9 cellular contexts compared by ENCODE assay signal in the genomic region with DNA sequence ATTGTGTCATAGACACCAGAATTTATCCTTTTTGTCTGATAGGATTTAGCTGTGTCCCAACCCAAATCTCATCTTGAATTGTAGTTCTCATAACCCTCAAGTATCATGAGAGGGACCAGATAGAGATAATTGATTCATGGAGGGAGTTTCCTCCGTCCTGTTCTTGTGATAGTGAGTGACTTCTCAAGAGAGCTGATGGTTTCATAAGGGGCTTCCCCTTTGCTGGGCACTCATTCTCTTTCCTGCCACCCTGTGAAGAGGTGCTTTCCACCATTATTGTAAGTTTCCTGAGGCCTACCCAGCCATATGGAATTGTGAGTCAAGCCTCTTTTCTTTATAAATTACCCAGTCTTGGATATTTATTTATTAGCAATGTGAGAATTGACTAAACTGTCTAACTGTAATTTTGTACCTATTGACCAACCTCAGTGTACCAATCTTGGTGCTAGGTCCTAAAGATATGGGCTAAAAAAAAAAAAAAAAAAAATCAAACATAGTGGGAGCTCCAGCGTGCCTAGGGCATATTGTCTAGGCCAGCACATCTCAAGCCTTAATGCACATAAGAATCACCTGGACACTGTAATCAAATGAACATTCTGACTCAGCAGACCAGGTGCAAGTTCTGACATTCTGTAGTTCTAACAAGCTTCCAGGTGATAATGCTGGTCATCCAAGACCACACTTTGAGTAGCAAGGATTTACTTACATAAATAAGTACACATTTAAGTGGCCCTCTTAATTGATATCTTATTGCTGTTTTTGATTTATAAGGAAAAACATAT. TPM values are rescaled to one million over a fixed set of nuclear protein-coding genes. Genes with fewer than 3 reads are reported as not detected.
DNase-seq lines count a peak whose midpoint lies in the region; ATAC-seq and TF ChIP-seq lines count a peak whose summit lies in the region.
"Had no signal": no experiment of that assay in that cellular context is flagged by ENCODE, and none has a peak within 500 bp of the region (broad histone marks: within the 10 kb centered on the region; RNA-seq: fewer than 3 reads in every experiment).

No MANE protein-coding gene starts in this region.

- 98% methylated on average over 2 of the region's 2 CpGs for WGBS in smooth muscle cell (ENCODE audit: low lambda C conversion rate)

- no peak overlapping the region for H3K4me3 Mint-ChIP-seq in T-helper 17 cell

- H3K79me2 ChIP-seq in smooth muscle cell (ENCODE audit: low read depth): peaks cover under 1% of the 10 kb centered on the region

- H3K4me3 ChIP-seq in smooth muscle cell: no peak overlapping the region
- H3K4me3 ChIP-seq: mucosa of descending colon had no signal

- ATAC-seq in HG02759 (IDR thresholded peaks at IDR 0.05; ENCODE audit: unreplicated experiment) (peak; percentile 75), T-helper 17 cell (peak; percentile 79)
- ATAC-seq: mucosa of descending colon had no signal

- no peaks in the 10 kb centered on the region for H3F3A ChIP-seq in smooth muscle cell (ENCODE audit: low read depth)

- no peak overlapping the region for H2AFZ ChIP-seq in smooth muscle cell (ENCODE audit: low read depth)

- H3K9me3 ChIP-seq in T-helper 17 cell (ENCODE audit: control insufficient read depth, low read length, poor library complexity, severe bottlenecking): no peaks in the 10 kb centered on the region
- H3K9me3 ChIP-seq in smooth muscle cell (replicated peaks; ENCODE audit: low read depth): no peaks in the 10 kb centered on the region
- H3K9me3 ChIP-seq: mucosa of descending colon had no signal

- no peaks in the 10 kb centered on the region for H3K4me1 ChIP-seq in smooth muscle cell (ENCODE audit: low read depth)

- H3K4me1 Mint-ChIP-seq in T-helper 17 cell: peaks cover 19% of the 10 kb centered on the region

- peak overlapping the region; percentile 54 for H3K27ac Mint-ChIP-seq in T-helper 17 cell

- TF ChIP-seq CTCF in smooth muscle cell (IDR thresholded peaks at IDR 0.05; ENCODE audit: borderline replicate concordance, insufficient read depth, poor library complexity, severe bottlenecking): no peak

- peaks cover 9% of the 10 kb centered on the region for H3K36me3 Mint-ChIP-seq in T-helper 17 cell (ENCODE audit: low read depth)

- H3K27me3 Mint-ChIP-seq in T-helper 17 cell: no peaks in the 10 kb centered on the region

- H3K27ac ChIP-seq in smooth muscle cell (ENCODE audit: low read depth): no peak overlapping the region

- peak; percentile 32 for DNase-seq in activated naive CD4-positive, alpha-beta T cell treated with Interleukin-2 at 50 U/mL for 16 hours
- no peak for DNase-seq in activated naive CD4-positive, alpha-beta T cell (lab: John Stamatoyannopoulos, UW)
- no peak for DNase-seq in T-helper 17 cell
- DNase-seq in stimulated activated CD4-positive, alpha-beta T cell treated with anti-CD3 and anti-CD28 coated beads, TNF-alpha, amount 100 ng/mL, for 24 hours (ENCODE audit: low read depth in 3 of 3): peak; percentile 10 to 26 (median 21)
- no peak for DNase-seq in DMS79 (lab: John Stamatoyannopoulos, UW)
- no peak for DNase-seq in NCI-H187 (lab: John Stamatoyannopoulos, UW)
- DNase-seq in smooth muscle cell (lab: John Stamatoyannopoulos, UW; ENCODE audit: unreplicated experiment): no peak
- DNase-seq: mucosa of descending colon had no signal

- H3K4me2 ChIP-seq in smooth muscle cell: no peak overlapping the region

- no peaks in the 10 kb centered on the region for H3K27me3 ChIP-seq in smooth muscle cell (ENCODE audit: low read depth)

- peaks cover 4% of the 10 kb centered on the region for H3K36me3 ChIP-seq in smooth muscle cell (ENCODE audit: low read depth)

- no peaks in the 10 kb centered on the region for H4K20me1 ChIP-seq in smooth muscle cell (ENCODE audit: low read depth)

- no peak overlapping the region for H3K9ac ChIP-seq in smooth muscle cell (ENCODE audit: low read depth)

RNA-seq across cellular contexts. Expression of gene ST8SIA4, which starts 30.5 kb away (rescaled TPM):
- total RNA-seq in T-helper 17 cell (10 to 100 TPM; 27.5 to 29.0 TPM), smooth muscle cell (53.6 and 69.8 TPM in 2 replicates)
- 23.5 and 35.0 TPM in 2 replicates for polyA plus RNA-seq in smooth muscle cell

Comparison
In these comparisons a context has a peak if more than half of its experiments do, and no peak if none do; other contexts are left out.
1. DNase-seq: peak in activated naive CD4-positive, alpha-beta T cell treated with Interleukin-2 at 50 U/mL for 16 hours (single experiment) and stimulated activated CD4-positive, alpha-beta T cell treated with anti-CD3 and anti-CD28 coated beads, TNF-alpha, amount 100 ng/mL, for 24 hours (3 of 3); none in activated naive CD4-positive, alpha-beta T cell (0 of 4), T-helper 17 cell (0 of 3), DMS79 (single experiment), NCI-H187 (0 of 2) and smooth muscle cell (single experiment).